ENCODE assay signal across 20 cellular contexts in genomic region chr9:91784673-91785402, GRCh38.
A peak's percentile ranks its signal among the peaks of the same experiment; 100 is the strongest.
DNase-seq lines count a peak whose midpoint lies in the region; ATAC-seq and TF ChIP-seq lines count a peak whose summit lies in the region.
"Had no signal": no experiment of that assay in that cellular context is flagged by ENCODE, and none has a peak within 500 bp of the region (broad histone marks: within the 10 kb centered on the region; RNA-seq: fewer than 3 reads in every experiment).

No MANE protein-coding gene starts in this region.

- DNase-seq in activated CD8-positive, alpha-beta memory T cell treated with anti-CD3 and anti-CD28 coated beads for 24 hours: peak; percentile 15
- DNase-seq in activated CD8-positive, alpha-beta memory T cell treated with anti-CD3 and anti-CD28 coated beads, Interleukin-2, amount 50 U/mL, for 48 hours: no peak
- peak; percentile 64 for DNase-seq in mesenteric fat pad (ENCODE audit: low spot score)
- DNase-seq in prostate gland (ENCODE audit: low spot score): peak; percentile 28
- DNase-seq in DMS79 treated with DMSO at 0.1 percent for 48 hours (lab: John Stamatoyannopoulos, UW): no peak
- no peak for DNase-seq in NCI-H526 treated with DMSO at 0.1 percent for 48 hours (lab: John Stamatoyannopoulos, UW)
- no peak for DNase-seq in DMS53 (lab: John Stamatoyannopoulos, UW)
- DNase-seq in psoas muscle: no peak
- DNase-seq: ACHN, HCEC 1CT, NCI-H1105, NCI-H146, NCI-H2029, NCI-H226, NCI-H82 had no signal

- intact Hi-C loops in prostate gland (cut with DNase I): no loop called here
- intact Hi-C loops in psoas muscle (cut with DNase I): no loop called here

- WGBS in prostate gland: 72% methylated on average over 6 of the region's 6 CpGs
- whole genome bisulfite sequencing in psoas muscle, 3 donors: 82 to 94% (median 91%) methylated on average over 6 of the region's 6 CpGs

- TF ChIP-seq CTCF in prostate gland (IDR thresholded peaks at IDR 0.05) (no peak), psoas muscle (IDR thresholded peaks at IDR 0.05) (no peak)

- peak overlapping the region in 1 of 2 donors; percentile 35 for H3K27ac ChIP-seq in prostate gland
- H3K27ac ChIP-seq in psoas muscle: no peak overlapping the region
- H3K27ac ChIP-seq: 22Rv1; BLaER1 treated with 17β-estradiol and CSF1 and Interleukin-3, amounts not matched to agents 10 nM and 100 nM; KMS-11 had no signal

- H3K27me3 ChIP-seq in prostate gland (replicated peaks; ENCODE audit: insufficient read depth) (no peaks in the 10 kb centered on the region), psoas muscle (ENCODE audit: insufficient read depth in 3 of 3, low read length in 2 of 3) (peaks cover 0 to 2% (median 0%) of the 10 kb centered on the region in 3 donors)
- H3K27me3 ChIP-seq: BLaER1 treated with 17β-estradiol and CSF1 and Interleukin-3, amounts not matched to agents 10 nM and 100 nM had no signal

- no peak for ATAC-seq in psoas muscle
- ATAC-seq: GM23338, Panc1 had no signal

- no peak for TF ChIP-seq POLR2A in prostate gland (IDR thresholded peaks at IDR 0.05)

- H3K9me3 ChIP-seq in prostate gland: no peaks in the 10 kb centered on the region
- H3K9me3 ChIP-seq in psoas muscle: peaks cover 4% of the 10 kb centered on the region

- H3K4me3 ChIP-seq in prostate gland: no peak overlapping the region
- no peak overlapping the region for H3K4me3 ChIP-seq in psoas muscle
- H3K4me3 ChIP-seq: BLaER1 treated with 17β-estradiol and CSF1 and Interleukin-3, amounts not matched to agents 10 nM and 100 nM; GM23338 had no signal

- peaks cover 12% of the 10 kb centered on the region for H3K4me1 ChIP-seq in prostate gland (replicated peaks)
- H3K4me1 ChIP-seq in psoas muscle: no peaks in the 10 kb centered on the region

- H3K36me3 ChIP-seq in prostate gland: no peaks in the 10 kb centered on the region
- no peaks in the 10 kb centered on the region for H3K36me3 ChIP-seq in psoas muscle (ENCODE audit: insufficient read depth in 1 of 2, low read depth in 1 of 2)
- H3K36me3 ChIP-seq: BLaER1 treated with 17β-estradiol and CSF1 and Interleukin-3, amounts not matched to agents 10 nM and 100 nM had no signal

Comparison
In these comparisons a context has a peak if more than half of its experiments do, and no peak if none do; other contexts are left out.
1. DNase-seq: peak in activated CD8-positive, alpha-beta memory T cell treated with anti-CD3 and anti-CD28 coated beads for 24 hours (single experiment), mesenteric fat pad (single experiment) and prostate gland (single experiment); none in activated CD8-positive, alpha-beta memory T cell treated with anti-CD3 and anti-CD28 coated beads, Interleukin-2, amount 50 U/mL, for 48 hours (single experiment), DMS79 treated with DMSO at 0.1 percent for 48 hours (single experiment), NCI-H526 treated with DMSO at 0.1 percent for 48 hours (single experiment), DMS53 (single experiment) and psoas muscle (0 of 2).